Comparison of ENCODE assay signal across 15 cellular contexts in genomic region chr2:69241039-69241586, GRCh38.
A peak's percentile ranks its signal among the peaks of the same experiment; 100 is the strongest.
DNase-seq lines count a peak whose midpoint lies in the region; ATAC-seq and TF ChIP-seq lines count a peak whose summit lies in the region.
"Had no signal": no experiment of that assay in that cellular context is flagged by ENCODE, and none has a peak within 500 bp of the region (broad histone marks: within the 10 kb centered on the region; RNA-seq: fewer than 3 reads in every experiment).

No MANE protein-coding gene starts in this region.

- no peaks in the 10 kb centered on the region for H3K9me3 Mint-ChIP-seq in nephron progenitor cell
- H3K9me3 Mint-ChIP-seq: activated CD4-positive, alpha-beta memory T cell treated with anti-CD3 and anti-CD28 coated beads, Interleukin-2, amount 10 ng/mL, durations not matched to agents 7 days and 5 days; activated naive CD4-positive, alpha-beta T cell treated with anti-CD3 and anti-CD28 coated beads, Interleukin-2, amount 50 U/mL, for 24 hours; CD8-positive, alpha-beta memory T cell; T-cell had no signal

- intact Hi-C loops in esophagus squamous epithelium (cut with DNase I) = no loop called here

- no peak for ATAC-seq in HG03095 (IDR thresholded peaks at IDR 0.05; ENCODE audit: unreplicated experiment)
- ATAC-seq: T-cell had no signal

- H3K4me1 ChIP-seq in esophagus squamous epithelium = peaks cover 0 to 41% (median 0%) of the 10 kb centered on the region in 3 donors

- H3K36me3 ChIP-seq in esophagus squamous epithelium = peaks cover 0 to 6% (median 0%) of the 10 kb centered on the region in 3 donors

- no peak overlapping the region for H3K4me3 Mint-ChIP-seq in nephron progenitor cell
- H3K4me3 Mint-ChIP-seq: activated CD4-positive, alpha-beta memory T cell treated with anti-CD3 and anti-CD28 coated beads, Interleukin-2, amount 10 ng/mL, durations not matched to agents 7 days and 5 days; activated naive CD4-positive, alpha-beta T cell treated with anti-CD3 and anti-CD28 coated beads, Interleukin-2, amount 50 U/mL, for 24 hours; CD8-positive, alpha-beta memory T cell; T-cell had no signal

- no peaks in the 10 kb centered on the region for H3K27me3 ChIP-seq in esophagus squamous epithelium

- no peak overlapping the region for H3K4me3 ChIP-seq in esophagus squamous epithelium
- H3K4me3 ChIP-seq: GM23248 had no signal

- peaks cover 95% of the 10 kb centered on the region for H3K36me3 Mint-ChIP-seq in nephron progenitor cell (ENCODE audit: low read depth)
- H3K36me3 Mint-ChIP-seq: activated naive CD4-positive, alpha-beta T cell treated with anti-CD3 and anti-CD28 coated beads, Interleukin-2, amount 50 U/mL, for 24 hours; CD8-positive, alpha-beta memory T cell; T-cell had no signal

- no peak for TF ChIP-seq CTCF in esophagus squamous epithelium (IDR thresholded peaks at IDR 0.05)
- TF ChIP-seq CTCF in nephron progenitor cell (IDR thresholded peaks at IDR 0.05) = no peak

- DNase-seq in NCI-H2107 treated with DMSO at 0.1 percent for 48 hours (lab: John Stamatoyannopoulos, UW; ENCODE audit: unreplicated experiment) (peak; percentile 43), NCI-H2107 (lab: John Stamatoyannopoulos, UW) (no peak), NCI-H2171 treated with DMSO at 0.1 percent for 48 hours (lab: John Stamatoyannopoulos, UW) (peak; percentile 90), esophagus squamous epithelium (lab: John Stamatoyannopoulos, UW) (no peak), nephron progenitor cell (no peak), activated gamma-delta T cell treated with Interleukin-2 at 50 U/mL for 16 hours (no peak), midbrain (lab: John Stamatoyannopoulos, UW) (no peak)
- DNase-seq: activated CD4-positive, alpha-beta memory T cell treated with anti-CD3 and anti-CD28 coated beads, Interleukin-2, amount 10 ng/mL, durations not matched to agents 7 days and 5 days; activated T-cell treated with anti-CD3 and anti-CD28 coated beads, Interleukin-2, amount 50 U/mL, for 1 hour; CD8-positive, alpha-beta memory T cell; GM23248; stimulated activated CD4-positive, alpha-beta T cell treated with anti-CD3 and anti-CD28 coated beads, Interleukin-2, amount 100 ng/mL, for 48 hours; T-cell had no signal

- peaks cover 21% of the 10 kb centered on the region for H3K4me1 Mint-ChIP-seq in nephron progenitor cell
- H3K4me1 Mint-ChIP-seq: activated CD4-positive, alpha-beta memory T cell treated with anti-CD3 and anti-CD28 coated beads, Interleukin-2, amount 10 ng/mL, durations not matched to agents 7 days and 5 days; activated naive CD4-positive, alpha-beta T cell treated with anti-CD3 and anti-CD28 coated beads, Interleukin-2, amount 50 U/mL, for 24 hours; CD8-positive, alpha-beta memory T cell; T-cell had no signal

- peak overlapping the region in 3 of 4 donors; percentile 17 to 66 (median 48) for H3K27ac ChIP-seq in esophagus squamous epithelium

- H3K27me3 Mint-ChIP-seq in nephron progenitor cell (ENCODE audit: low read depth, poor library complexity) = peaks cover 4% of the 10 kb centered on the region
- H3K27me3 Mint-ChIP-seq: activated naive CD4-positive, alpha-beta T cell treated with anti-CD3 and anti-CD28 coated beads, Interleukin-2, amount 50 U/mL, for 24 hours had no signal

- no peak for TF ChIP-seq POLR2A in esophagus squamous epithelium (IDR thresholded peaks at IDR 0.05)

- no peaks in the 10 kb centered on the region for H3K9me3 ChIP-seq in esophagus squamous epithelium

- WGBS in esophagus squamous epithelium, 2 donors = 44 to 57% methylated on average over 7 of the region's 7 CpGs

- peak overlapping the region; percentile 16 for H3K27ac Mint-ChIP-seq in nephron progenitor cell
- H3K27ac Mint-ChIP-seq: activated CD4-positive, alpha-beta memory T cell treated with anti-CD3 and anti-CD28 coated beads, Interleukin-2, amount 10 ng/mL, durations not matched to agents 7 days and 5 days; activated naive CD4-positive, alpha-beta T cell treated with anti-CD3 and anti-CD28 coated beads, Interleukin-2, amount 50 U/mL, for 24 hours; CD8-positive, alpha-beta memory T cell; T-cell had no signal

Comparison
In these comparisons a context has a peak if more than half of its experiments do, and no peak if none do; other contexts are left out.
1. DNase-seq: peak in NCI-H2107 treated with DMSO at 0.1 percent for 48 hours (single experiment) and NCI-H2171 treated with DMSO at 0.1 percent for 48 hours (single experiment); none in NCI-H2107 (single experiment), esophagus squamous epithelium (single experiment), nephron progenitor cell (single experiment), activated gamma-delta T cell treated with Interleukin-2 at 50 U/mL for 16 hours (single experiment) and midbrain (single experiment).